Comparison of ENCODE assay signal across 1 cellular context in genomic region chr11:64165842-64166635, GRCh38.
A peak's percentile ranks its signal among the peaks of the same experiment; 100 is the strongest.
TF ChIP-seq lines count a peak whose summit lies in the region.

Gene MACROD1 (minus strand): TSS chr11:64166113. CDS start chr11:64165994, 119 bp downstream.

TF ChIP-seq in HepG2, 621 proteins besides CTCF, POLR2A, EP300 and RAD21 (continued from another document):
- peak; percentile 40; the same call in 1 of the 2 replicates for TF ChIP-seq ZNF614 (CRISPR knock-in tag; IDR thresholded peaks at IDR 0.05; ENCODE audit: borderline replicate concordance)
- TF ChIP-seq KLF9 (CRISPR knock-in tag; IDR thresholded peaks at IDR 0.05; ENCODE audit: low read depth), result no peak
- TF ChIP-seq NFYB (CRISPR knock-in tag; IDR thresholded peaks at IDR 0.05), result peak; percentile 46; the same call in 1 of the 2 replicates
- peak; percentile 85; the same call in 1 of the 2 replicates for TF ChIP-seq ZNF224 (CRISPR knock-in tag; IDR thresholded peaks at IDR 0.05)
- TF ChIP-seq GPN1 (CRISPR knock-in tag; IDR thresholded peaks at IDR 0.05; ENCODE audit: borderline replicate concordance), result no peak
- no peak for TF ChIP-seq EZH2 (conservative IDR thresholded peaks at IDR 0.05; ENCODE audit: low read depth, low read length)
- TF ChIP-seq GTF2F1 (IDR thresholded peaks at IDR 0.05; ENCODE audit: low read length), result no peak
TF ChIP-seq in HepG2: peak in this region for 237.
